Comparison of ENCODE assay signal across 1 cellular context in the genomic region with DNA sequence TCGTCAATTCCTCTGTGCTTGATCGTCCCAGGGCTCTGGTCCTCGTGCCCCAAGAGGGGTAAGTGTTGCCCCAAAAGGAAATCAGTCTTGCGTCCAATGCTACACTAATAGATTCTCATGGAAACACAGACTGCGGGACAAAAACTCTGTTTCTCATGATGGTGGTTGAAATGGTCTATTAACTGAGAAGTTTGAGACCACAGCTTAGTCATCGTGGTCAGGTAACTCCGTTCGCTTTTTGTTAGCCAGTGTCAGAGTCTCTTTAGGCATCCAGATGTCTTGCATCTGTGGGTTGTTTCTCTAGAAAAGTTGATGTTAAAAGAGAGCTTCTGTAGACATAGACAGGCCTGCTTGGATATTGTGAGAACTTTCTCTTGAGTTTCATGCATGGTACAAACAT.
TF ChIP-seq lines count a peak whose summit lies in the region.

No MANE protein-coding gene starts in this region.

TF ChIP-seq in GM12878, 131 proteins besides CTCF, POLR2A, EP300 and RAD21 (continued from another document and continues in another):
- TF ChIP-seq, protein P1, sequence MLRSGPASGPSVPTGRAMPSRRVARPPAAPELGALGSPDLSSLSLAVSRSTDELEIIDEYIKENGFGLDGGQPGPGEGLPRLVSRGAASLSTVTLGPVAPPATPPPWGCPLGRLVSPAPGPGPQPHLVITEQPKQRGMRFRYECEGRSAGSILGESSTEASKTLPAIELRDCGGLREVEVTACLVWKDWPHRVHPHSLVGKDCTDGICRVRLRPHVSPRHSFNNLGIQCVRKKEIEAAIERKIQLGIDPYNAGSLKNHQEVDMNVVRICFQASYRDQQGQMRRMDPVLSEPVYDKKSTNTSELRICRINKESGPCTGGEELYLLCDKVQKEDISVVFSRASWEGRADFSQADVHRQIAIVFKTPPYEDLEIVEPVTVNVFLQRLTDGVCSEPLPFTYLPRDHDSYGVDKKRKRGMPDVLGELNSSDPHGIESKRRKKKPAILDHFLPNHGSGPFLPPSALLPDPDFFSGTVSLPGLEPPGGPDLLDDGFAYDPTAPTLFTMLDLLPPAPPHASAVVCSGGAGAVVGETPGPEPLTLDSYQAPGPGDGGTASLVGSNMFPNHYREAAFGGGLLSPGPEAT (IDR thresholded peaks at IDR 0.05; ENCODE audit: low read depth) = peak; percentile 43; the same call in 1 of the 2 replicates
- TF ChIP-seq EED (IDR thresholded peaks at IDR 0.05; ENCODE audit: low read depth) (peak; percentile 81), BCL11A (IDR thresholded peaks at IDR 0.05; ENCODE audit: low read depth, low read length) (peak; percentile 86), SMARCA5 (IDR thresholded peaks at IDR 0.05) (0 out of 2 replicates have a peak, but pooled peaks have one; percentile 2), SPI1 (IDR thresholded peaks at IDR 0.05; ENCODE audit: borderline replicate concordance, insufficient read depth, low read depth, low read length) (no peak), JUNB (IDR thresholded peaks at IDR 0.05) (peak; percentile 63), ZNF274 (IDR thresholded peaks at IDR 0.05; ENCODE audit: insufficient read depth, insufficient read length) (no peak), NBN (IDR thresholded peaks at IDR 0.05) (no peak), RFX5 (IDR thresholded peaks at IDR 0.05; ENCODE audit: low read depth, low read length) (no peak), SIN3A (IDR thresholded peaks at IDR 0.05; ENCODE audit: low read depth, low read length) (no peak), SMC3 (IDR thresholded peaks at IDR 0.05; ENCODE audit: borderline replicate concordance, low read length) (no peak), ESRRA (IDR thresholded peaks at IDR 0.05; ENCODE audit: low read length) (no peak), ZBED1 (IDR thresholded peaks at IDR 0.05; ENCODE audit: borderline replicate concordance) (no peak), E2F8 (IDR thresholded peaks at IDR 0.05; ENCODE audit: low read depth, partially characterized antibody) (no peak), RELA (IDR thresholded peaks at IDR 0.05; ENCODE audit: borderline replicate concordance, partially characterized antibody) (no peak), IKZF1 (conservative IDR thresholded peaks at IDR 0.05) (peak; percentile 61; the same call in 1 of the 2 replicates), ATF2 (IDR thresholded peaks at IDR 0.05; ENCODE audit: low read length) (peak; percentile 94), SRF (IDR thresholded peaks at IDR 0.05; ENCODE audit: low read depth in 2 of 2, low read length in 2 of 2) (no peak), GABPA (IDR thresholded peaks at IDR 0.05; ENCODE audit: low read depth) (0 out of 2 replicates have a peak, but pooled peaks have one; percentile 20), MEF2B (IDR thresholded peaks at IDR 0.05; ENCODE audit: partially characterized antibody, poor library complexity, severe bottlenecking) (peak; percentile 88), TCF3 (IDR thresholded peaks at IDR 0.05; ENCODE audit: borderline replicate concordance, insufficient read depth, low read depth, low read length) (peak; percentile 85), NRF1 (conservative IDR thresholded peaks at IDR 0.05; ENCODE audit: low read depth, low read length) (no peak), PML (IDR thresholded peaks at IDR 0.05; ENCODE audit: low read length) (peak; percentile 44; the same call in 1 of the 2 replicates), ZNF217 (IDR thresholded peaks at IDR 0.05) (no peak), PAX5 (IDR thresholded peaks at IDR 0.05; ENCODE audit: borderline replicate concordance, low read depth, low read length) (peak; percentile 78; the same call in 1 of the 2 replicates), GATAD2B (conservative IDR thresholded peaks at IDR 0.05; ENCODE audit: low read depth) (peak; percentile 65; the same call in 1 of the 2 replicates), SUPT20H (IDR thresholded peaks at IDR 0.05; ENCODE audit: borderline replicate concordance, control insufficient read depth, low read depth, low read length) (no peak), NKRF (conservative IDR thresholded peaks at IDR 0.05) (no peak), NFIC (IDR thresholded peaks at IDR 0.05; ENCODE audit: low read depth, low read length) (peak; percentile 90; the same call in 1 of the 2 replicates), CHD2 (IDR thresholded peaks at IDR 0.05; ENCODE audit: borderline replicate concordance, low read depth, low read length) (peak; percentile 36; the same call in 1 of the 2 replicates), POU2F2 (IDR thresholded peaks at IDR 0.05; ENCODE audit: borderline replicate concordance, low read depth, low read length) (0 out of 3 replicates have a peak, but pooled peaks have one; percentile 14), MYC (IDR thresholded peaks at IDR 0.05; ENCODE audit: insufficient read depth, insufficient read length, insufficient replicate concordance, low read length, severe bottlenecking) (no peak), BHLHE40 (IDR thresholded peaks at IDR 0.05; ENCODE audit: borderline replicate concordance in 1 of 2, low read depth in 2 of 2, low read length in 1 of 2) (peak; percentile 42 to 48; a peak in 2 of 4 replicates), PAX8 (IDR thresholded peaks at IDR 0.05) (no peak), BMI1 (IDR thresholded peaks at IDR 0.05; ENCODE audit: borderline replicate concordance) (no peak), ETV6 (conservative IDR thresholded peaks at IDR 0.05 in 1 of 2, IDR thresholded peaks at IDR 0.05 in 1 of 2; ENCODE audit: borderline replicate concordance in 1 of 2, low read depth in 1 of 2) (peak in 1 of 2 experiments; percentile 45; a peak in 1 of 4 replicates), EZH2 (IDR thresholded peaks at IDR 0.05; ENCODE audit: borderline replicate concordance, control insufficient read depth, low read depth, low read length) (no peak), RB1 (IDR thresholded peaks at IDR 0.05; ENCODE audit: borderline replicate concordance) (no peak), JUND (IDR thresholded peaks at IDR 0.05; ENCODE audit: low read depth, low read length) (0 out of 2 replicates have a peak, but pooled peaks have one; percentile 48), CBFB (IDR thresholded peaks at IDR 0.05; ENCODE audit: low read depth) (peak; percentile 83), HDGF (IDR thresholded peaks at IDR 0.05) (no peak), TARDBP (IDR thresholded peaks at IDR 0.05; ENCODE audit: borderline replicate concordance) (0 out of 2 replicates have a peak, but pooled peaks have one; percentile 34), STAT3 (IDR thresholded peaks at IDR 0.05; ENCODE audit: low read depth, low read length) (no peak), BCL3 (IDR thresholded peaks at IDR 0.05; ENCODE audit: borderline replicate concordance, insufficient read depth, low read depth, low read length, poor library complexity, severe bottlenecking) (peak; percentile 84), SMAD5 (IDR thresholded peaks at IDR 0.05; ENCODE audit: low read depth) (no peak), LARP7 (IDR thresholded peaks at IDR 0.05) (no peak), SREBF1 (IDR thresholded peaks at IDR 0.05; ENCODE audit: low read length) (no peak), SP1 (IDR thresholded peaks at IDR 0.05; ENCODE audit: low read depth, low read length) (no peak), MTA3 (IDR thresholded peaks at IDR 0.05; ENCODE audit: borderline replicate concordance, low read length) (peak; percentile 87; the same call in 1 of the 2 replicates), SREBF2 (IDR thresholded peaks at IDR 0.05; ENCODE audit: low read length) (no peak), CBX5 (IDR thresholded peaks at IDR 0.05; ENCODE audit: low read depth) (0 out of 2 replicates have a peak, but pooled peaks have one; percentile 44), SMAD1 (IDR thresholded peaks at IDR 0.05; ENCODE audit: low read depth, partially characterized antibody) (peak; percentile 55), TCF12 (IDR thresholded peaks at IDR 0.05; ENCODE audit: low read depth, low read length) (peak; percentile 93), CBX3 (IDR thresholded peaks at IDR 0.05; ENCODE audit: borderline replicate concordance, low read depth) (no peak), MYB (IDR thresholded peaks at IDR 0.05; ENCODE audit: borderline replicate concordance, low read depth, low read length) (no peak), USF2 (IDR thresholded peaks at IDR 0.05; ENCODE audit: borderline replicate concordance, low read depth, low read length) (no peak), NFYA (IDR thresholded peaks at IDR 0.05; ENCODE audit: borderline replicate concordance, low read depth, low read length) (no peak), RUNX3 (IDR thresholded peaks at IDR 0.05; ENCODE audit: low read length) (peak; percentile 99)
- TF ChIP-seq, protein P2, sequence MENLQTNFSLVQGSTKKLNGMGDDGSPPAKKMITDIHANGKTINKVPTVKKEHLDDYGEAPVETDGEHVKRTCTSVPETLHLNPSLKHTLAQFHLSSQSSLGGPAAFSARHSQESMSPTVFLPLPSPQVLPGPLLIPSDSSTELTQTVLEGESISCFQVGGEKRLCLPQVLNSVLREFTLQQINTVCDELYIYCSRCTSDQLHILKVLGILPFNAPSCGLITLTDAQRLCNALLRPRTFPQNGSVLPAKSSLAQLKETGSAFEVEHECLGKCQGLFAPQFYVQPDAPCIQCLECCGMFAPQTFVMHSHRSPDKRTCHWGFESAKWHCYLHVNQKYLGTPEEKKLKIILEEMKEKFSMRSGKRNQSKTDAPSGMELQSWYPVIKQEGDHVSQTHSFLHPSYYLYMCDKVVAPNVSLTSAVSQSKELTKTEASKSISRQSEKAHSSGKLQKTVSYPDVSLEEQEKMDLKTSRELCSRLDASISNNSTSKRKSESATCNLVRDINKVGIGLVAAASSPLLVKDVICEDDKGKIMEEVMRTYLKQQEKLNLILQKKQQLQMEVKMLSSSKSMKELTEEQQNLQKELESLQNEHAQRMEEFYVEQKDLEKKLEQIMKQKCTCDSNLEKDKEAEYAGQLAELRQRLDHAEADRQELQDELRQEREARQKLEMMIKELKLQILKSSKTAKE (IDR thresholded peaks at IDR 0.05; ENCODE audit: low read depth, poor library complexity, severe bottlenecking) = peak; percentile 89
